24 cellular contexts compared by ENCODE assay signal in genomic region chr15:83016906-83017305, GRCh38.
"Had no signal": no experiment of that assay in that cellular context is flagged by ENCODE, and none has a peak within 500 bp of the region (broad histone marks: within the 10 kb centered on the region; RNA-seq: fewer than 3 reads in every experiment).

No MANE protein-coding gene starts in this region.

- H3K9me3 ChIP-seq: colonic mucosa, gastroesophageal sphincter, prostate gland, right atrium auricular region, upper lobe of right lung had no signal

- H3K27me3 Mint-ChIP-seq: T-cell had no signal

- H3K9me3 Mint-ChIP-seq: activated T-helper 1 cell treated with anti-CD3 and anti-CD28 coated beads, Interleukin-12 subunit alpha, Interleukin-12 subunit beta, Interleukin-2, Interleukin-4 antibody, amounts not matched to agents 30 ng/mL and 10 ng/mL and 1 ng/mL, durations not matched to agents 14 hours and 24 hours and 36 hours; endodermal cell; natural killer cell; T-cell; T-helper 2 cell treated with Interferon-gamma antibody and Interleukin-4, amounts not matched to agents 5 μg/mL and 100 μg/mL, for 36 hours had no signal

- H3K4me1 ChIP-seq: colonic mucosa, prostate gland had no signal

- H3K27ac ChIP-seq: colonic mucosa, epithelial cell of prostate, gastroesophageal sphincter, prostate gland, right atrium auricular region, upper lobe of right lung, WERI-Rb-1 had no signal

- H3K4me3 ChIP-seq: colonic mucosa, gastroesophageal sphincter, prostate gland, right atrium auricular region, upper lobe of right lung had no signal

- H3K36me3 Mint-ChIP-seq: natural killer cell had no signal

- H3K27ac Mint-ChIP-seq: activated naive CD4-positive, alpha-beta T cell treated with anti-CD3 and anti-CD28 coated beads, Interleukin-2, amount 50 U/mL, for 72 hours; activated T-helper 1 cell treated with anti-CD3 and anti-CD28 coated beads, Interleukin-12 subunit alpha, Interleukin-12 subunit beta, Interleukin-2, Interleukin-4 antibody, amounts not matched to agents 30 ng/mL and 10 ng/mL and 1 ng/mL, durations not matched to agents 14 hours and 24 hours and 36 hours; endodermal cell; T-helper 2 cell treated with Interferon-gamma antibody and Interleukin-4, amounts not matched to agents 5 μg/mL and 100 μg/mL, for 36 hours had no signal

- H3K4me3 Mint-ChIP-seq: activated T-helper 1 cell treated with anti-CD3 and anti-CD28 coated beads, Interleukin-12 subunit alpha, Interleukin-12 subunit beta, Interleukin-2, Interleukin-4 antibody, amounts not matched to agents 30 ng/mL and 10 ng/mL and 1 ng/mL, durations not matched to agents 14 hours and 24 hours and 36 hours; endodermal cell; natural killer cell; T-cell; T-helper 2 cell treated with Interferon-gamma antibody and Interleukin-4, amounts not matched to agents 5 μg/mL and 100 μg/mL, for 36 hours had no signal

- DNase-seq: activated CD4-positive, alpha-beta T cell treated with anti-CD3 and anti-CD28 coated beads, Interleukin-2, amount 50 U/mL, for 1 hour; activated CD4-positive, CD25-positive, alpha-beta regulatory T cell treated with anti-CD3 and anti-CD28 coated beads, Interleukin-2, amount 50 U/mL, for 72 hours; aorta; central memory CD4-positive, alpha-beta T cell; colonic mucosa; endodermal cell; hypothalamus; left ventricle myocardium superior; midbrain; natural killer cell; stimulated activated CD4-positive, alpha-beta T cell treated with anti-CD3 and anti-CD28 coated beads, Interleukin-12 subunit alpha, Interleukin-12 subunit beta, amount 100 ng/mL, for 4 hours; stimulated activated CD4-positive, alpha-beta T cell treated with anti-CD3 and anti-CD28 coated beads, Interleukin-4, amount 100 ng/mL, for 4 hours; stimulated activated naive CD8-positive, alpha-beta T cell treated with anti-CD3 and anti-CD28 coated beads, Interleukin-15, Interleukin-2, amounts not matched to agents 100 U/mL and 50 U/mL, for 24 hours; T-cell; upper lobe of right lung; WERI-Rb-1 had no signal

- ATAC-seq: activated naive CD4-positive, alpha-beta T cell treated with anti-CD3 and anti-CD28 coated beads, Interleukin-2, amount 50 U/mL, for 72 hours; gastroesophageal sphincter; left ventricle myocardium superior; natural killer cell; stimulated activated naive CD8-positive, alpha-beta T cell treated with anti-CD3 and anti-CD28 coated beads, Interleukin-15, Interleukin-2, amounts not matched to agents 100 U/mL and 50 U/mL, for 24 hours; T-cell; upper lobe of right lung had no signal

- FAIRE-seq: islet of Langerhans had no signal

- H3K27me3 ChIP-seq: colonic mucosa, gastroesophageal sphincter, right atrium auricular region, upper lobe of right lung had no signal
